In genomic region chr17:27462714-27463113, GRCh38 we compare ENCODE assay signal across 22 cellular contexts.
"Had no signal": no experiment of that assay in that cellular context is flagged by ENCODE, and none has a peak within 500 bp of the region (broad histone marks: within the 10 kb centered on the region; RNA-seq: fewer than 3 reads in every experiment).

No MANE protein-coding gene starts in this region.

- H3K36me3 Mint-ChIP-seq: type B pancreatic cell, WTC11 had no signal

- H3K27ac ChIP-seq: body of pancreas, cardiac muscle cell, epithelial cell of prostate, gastroesophageal sphincter, heart left ventricle, neutrophil, pancreas, vagina had no signal

- H3K9me3 ChIP-seq: body of pancreas, gastroesophageal sphincter, heart left ventricle, neutrophil, pancreas, vagina had no signal

- H3K4me3 ChIP-seq: body of pancreas, cardiac muscle cell, gastroesophageal sphincter, heart left ventricle, pancreas, vagina had no signal

- H3K27me3 ChIP-seq: body of pancreas, cardiac muscle cell, gastroesophageal sphincter, heart left ventricle, neutrophil, pancreas, vagina had no signal

- H3K36me3 ChIP-seq: cardiac muscle cell, gastroesophageal sphincter, neutrophil, pancreas, vagina had no signal

- H3K27me3 Mint-ChIP-seq: activated CD8-positive, alpha-beta T cell treated with anti-CD3 and anti-CD28 coated beads for 36 hours; activated naive CD8-positive, alpha-beta T cell; type B pancreatic cell had no signal

- H3K27ac Mint-ChIP-seq: activated CD8-positive, alpha-beta T cell treated with anti-CD3 and anti-CD28 coated beads for 36 hours; activated naive CD8-positive, alpha-beta T cell; nephron; WTC11 had no signal

- H3K4me3 Mint-ChIP-seq: activated CD8-positive, alpha-beta T cell treated with anti-CD3 and anti-CD28 coated beads for 36 hours; activated naive CD8-positive, alpha-beta T cell; nephron; WTC11 had no signal

- H3K9me3 Mint-ChIP-seq: activated CD8-positive, alpha-beta T cell treated with anti-CD3 and anti-CD28 coated beads for 36 hours; nephron; type B pancreatic cell; WTC11 had no signal

- DNase-seq: activated CD4-positive, alpha-beta T cell treated with anti-CD3 and anti-CD28 coated beads for 4 hours; activated gamma-delta T cell treated with Interleukin-2 at 50 U/mL for 16 hours; activated T-cell treated with anti-CD3 and anti-CD28 coated beads, Interleukin-2, amount 50 U/mL, for 48 hours; amygdala; body of pancreas; heart left ventricle; midbrain; pancreas; right cardiac atrium; stimulated activated CD4-positive, alpha-beta T cell treated with anti-CD3 and anti-CD28 coated beads, Interleukin-12 subunit alpha, Interleukin-12 subunit beta, amount 100 ng/mL, for 4 hours; stimulated activated CD4-positive, alpha-beta T cell treated with anti-CD3 and anti-CD28 coated beads, Interleukin-4, amount 100 ng/mL, for 4 hours; T1000 had no signal

- ATAC-seq: activated CD8-positive, alpha-beta T cell treated with anti-CD3 and anti-CD28 coated beads for 36 hours; body of pancreas; gastroesophageal sphincter; heart left ventricle; pancreas; right cardiac atrium; WTC11 had no signal
